Comparison of ENCODE assay signal across 8 cellular contexts in genomic region chr4:153759407-153760226, GRCh38. TPM values are rescaled to one million over a fixed set of nuclear protein-coding genes. Genes with fewer than 3 reads are reported as not detected.
A peak's percentile ranks its signal among the peaks of the same experiment; 100 is the strongest.
DNase-seq lines count a peak whose midpoint lies in the region; ATAC-seq, FAIRE-seq and TF ChIP-seq lines count a peak whose summit lies in the region.

TSS of gene RNF175 (minus strand) at chr4:153760024. CDS start at chr4:153759862, 162 bp downstream.

- H3K4me1 ChIP-seq in adipocyte (ENCODE audit: control insufficient read depth, insufficient read depth, low read length): peaks cover 3% of the 10 kb centered on the region
- peaks cover 0 to 5% (median 0%) of the 10 kb centered on the region in 3 donors for H3K4me1 ChIP-seq in skeletal muscle tissue (ENCODE audit: control insufficient read depth in 3 of 3, insufficient read depth in 3 of 3, low read length in 3 of 3)

- no peak within 1 kb of the TSS for H3K27ac ChIP-seq in skeletal muscle tissue (ENCODE audit: low read depth, low read length)

- peak; percentile 1 for DNase-seq in NCI-H146 (lab: John Stamatoyannopoulos, UW)
- DNase-seq in NCI-H146 treated with DMSO at 0.1 percent for 48 hours (lab: John Stamatoyannopoulos, UW; ENCODE audit: unreplicated experiment): no peak
- DNase-seq in adipocyte (ENCODE audit: low read depth): peak; percentile 56
- DNase-seq in iPS DF 19.7 (ENCODE audit: low read depth, low spot score): peak; percentile 57
- no peak for DNase-seq in NCI-H2196 treated with DMSO at 0.1 percent for 48 hours (lab: John Stamatoyannopoulos, UW; ENCODE audit: unreplicated experiment)
- no peak for DNase-seq in H54 (ENCODE audit: insufficient read length, low spot score)

- no peak within 1 kb of the TSS for H3K9ac ChIP-seq in adipocyte (ENCODE audit: low read length)
- peak within 1 kb of the TSS in 1 of 3 donors; percentile 25 for H3K9ac ChIP-seq in skeletal muscle tissue (ENCODE audit: low read depth in 1 of 3, low read length in 3 of 3)

- H3K9me3 ChIP-seq in adipocyte (ENCODE audit: control insufficient read depth, low read length): peaks cover 3% of the 10 kb centered on the region
- H3K9me3 ChIP-seq in skeletal muscle tissue (ENCODE audit: control insufficient read depth in 3 of 3, low read length in 3 of 3): no peaks in the 10 kb centered on the region

- H3K27me3 ChIP-seq in adipocyte (replicated peaks; ENCODE audit: control insufficient read depth, insufficient read depth, low read length) (peaks cover 42% of the 10 kb centered on the region), skeletal muscle tissue (ENCODE audit: control insufficient read depth in 3 of 3, insufficient read depth in 3 of 3, low read length in 3 of 3) (peaks cover 24 to 27% (median 24%) of the 10 kb centered on the region in 3 donors)

- H3K4me3 ChIP-seq in adipocyte (ENCODE audit: low read length): peak within 1 kb of the TSS; percentile 65
- H3K4me3 ChIP-seq in skeletal muscle tissue (ENCODE audit: low read length in 3 of 3): peak within 1 kb of the TSS; percentile 42 to 52 (median 49)

- TF ChIP-seq POLR2A in H54 (IDR thresholded peaks at IDR 0.05; ENCODE audit: low read depth, low read length): no peak

- no peak for ATAC-seq in GM21381 (IDR thresholded peaks at IDR 0.05; ENCODE audit: unreplicated experiment)

- H3K36me3 ChIP-seq in adipocyte (ENCODE audit: control insufficient read depth, insufficient read depth, low read length, severe bottlenecking) (no peaks in the 10 kb centered on the region), skeletal muscle tissue (ENCODE audit: control insufficient read depth in 3 of 3, insufficient read depth in 3 of 3, low read length in 3 of 3) (no peaks in the 10 kb centered on the region)

- FAIRE-seq in H54 (lab: Jason Lieb, UNC): no peak

RNA-seq across cellular contexts. Expression of gene RNF175, which starts in this region (rescaled TPM):
- not detected for total RNA-seq in skeletal muscle tissue

Comparison
In these comparisons a context has a peak if more than half of its experiments do, and no peak if none do; other contexts are left out.
1. DNase-seq: peak in NCI-H146 (single experiment), adipocyte (single experiment) and iPS DF 19.7 (single experiment); none in NCI-H146 treated with DMSO at 0.1 percent for 48 hours (single experiment), NCI-H2196 treated with DMSO at 0.1 percent for 48 hours (single experiment) and H54 (single experiment).